1 cellular context compared by ENCODE assay signal in genomic region chr10:29736325-29737208, GRCh38.
TF ChIP-seq lines count a peak whose summit lies in the region.

No MANE protein-coding gene starts in this region.

TF ChIP-seq in HEK293, 187 proteins besides CTCF, POLR2A, EP300 and RAD21 (continued from another document):
- no peak for TF ChIP-seq ZNF18 (tag by site-specific recombination; IDR thresholded peaks at IDR 0.05)
- no peak for TF ChIP-seq ZNF560 (tag by site-specific recombination; IDR thresholded peaks at IDR 0.05; ENCODE audit: borderline replicate concordance)
- TF ChIP-seq BCL11B (tag by site-specific recombination; IDR thresholded peaks at IDR 0.05; ENCODE audit: low read depth) = no peak
- no peak for TF ChIP-seq SCRT1 (tag by site-specific recombination; IDR thresholded peaks at IDR 0.05; ENCODE audit: borderline replicate concordance)
- TF ChIP-seq ZNF555 (tag by site-specific recombination; conservative IDR thresholded peaks at IDR 0.05) = no peak
- no peak for TF ChIP-seq GLI2 (tag by site-specific recombination; IDR thresholded peaks at IDR 0.05; ENCODE audit: borderline replicate concordance, low read depth)
- no peak for TF ChIP-seq ZNF658 (tag by site-specific recombination; IDR thresholded peaks at IDR 0.05)
- TF ChIP-seq ZNF391 (tag by site-specific recombination; IDR thresholded peaks at IDR 0.05; ENCODE audit: borderline replicate concordance, low read depth) = no peak
- no peak for TF ChIP-seq ATF2 (tag by site-specific recombination; IDR thresholded peaks at IDR 0.05; ENCODE audit: low read depth)
- peak; percentile 29; the same call in 1 of the 2 replicates for TF ChIP-seq ZIC2 (tag by site-specific recombination; IDR thresholded peaks at IDR 0.05)
- TF ChIP-seq ZFP69B (tag by site-specific recombination; IDR thresholded peaks at IDR 0.05) = peak; percentile 67; the same call in 1 of the 2 replicates
- TF ChIP-seq ZNF600 (tag by site-specific recombination; IDR thresholded peaks at IDR 0.05) = no peak; the same call in 1 of the 2 replicates
- TF ChIP-seq KLF10 (tag by site-specific recombination; IDR thresholded peaks at IDR 0.05) = peak; percentile 14; the same call in 1 of the 2 replicates
- TF ChIP-seq ZNF121 (tag by site-specific recombination; IDR thresholded peaks at IDR 0.05) = no peak
- peak; percentile 80 for TF ChIP-seq ZNF561 (tag by site-specific recombination; IDR thresholded peaks at IDR 0.05; ENCODE audit: borderline replicate concordance)
TF ChIP-seq in HEK293: peak in this region for 27.
